ENCODE assay signal across 11 cellular contexts in the genomic region with DNA sequence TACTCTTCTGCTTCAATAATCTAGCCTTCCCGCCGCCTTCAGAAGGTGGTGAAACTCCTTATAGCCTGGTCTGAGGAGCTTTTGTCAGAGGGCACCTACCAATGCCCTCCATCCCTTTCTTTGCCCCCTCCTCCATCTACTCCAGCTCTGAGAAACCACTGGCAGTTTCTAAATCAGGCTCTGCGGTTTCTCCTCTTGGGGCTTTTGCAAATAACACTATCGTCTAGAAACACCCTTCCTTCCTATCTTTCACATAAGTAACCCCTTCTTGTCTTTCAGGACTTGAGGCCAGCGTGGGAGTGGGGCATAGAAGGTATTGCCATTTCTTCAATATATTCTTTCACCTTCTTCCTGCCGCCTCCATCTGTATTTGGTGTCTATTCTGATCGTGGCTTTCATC. TPM values are rescaled to one million over a fixed set of nuclear protein-coding genes. Genes with fewer than 3 reads are reported as not detected.
DNase-seq lines count a peak whose midpoint lies in the region; ATAC-seq and TF ChIP-seq lines count a peak whose summit lies in the region.
"Had no signal": no experiment of that assay in that cellular context is flagged by ENCODE, and none has a peak within 500 bp of the region (broad histone marks: within the 10 kb centered on the region; RNA-seq: fewer than 3 reads in every experiment).

No MANE protein-coding gene starts in this region.

- H3K4me1 ChIP-seq in mammary epithelial cell (ENCODE audit: insufficient read depth, low read length) = no peaks in the 10 kb centered on the region
- H3K4me1 ChIP-seq in effector memory CD4-positive, alpha-beta T cell (ENCODE audit: control insufficient read depth, insufficient read depth, low read length, poor library complexity, severe bottlenecking) = peaks cover 4% of the 10 kb centered on the region
- H3K4me1 ChIP-seq: Peyer's patch had no signal

- dilution Hi-C loops in mammary epithelial cell (cut with HindIII; ENCODE audit: low sequenced_read_pairs) = no loop called here

- H3K4me2 ChIP-seq in mammary epithelial cell (ENCODE audit: insufficient read depth, low read depth, low read length) = no peak overlapping the region

- H3K27ac ChIP-seq in mammary epithelial cell (ENCODE audit: insufficient read depth, low read depth, low read length) = no peak overlapping the region
- peak overlapping the region; percentile 86 for H3K27ac ChIP-seq in effector memory CD4-positive, alpha-beta T cell (ENCODE audit: insufficient read depth, low read length, poor library complexity, severe bottlenecking)

- intact Hi-C loops in mammary epithelial cell (cut with micrococcal nuclease) = no loop called here
- intact Hi-C loops in MCF 10A (cut with micrococcal nuclease) = no loop called here

- H3K4me3 ChIP-seq in mammary epithelial cell (replicated peaks in 1 of 3; ENCODE audit: insufficient read depth in 1 of 3, low read depth in 2 of 3, low read length in 3 of 3) = no peak overlapping the region
- peak overlapping the region; percentile 46 for H3K4me3 ChIP-seq in effector memory CD4-positive, alpha-beta T cell (ENCODE audit: insufficient read depth, low read depth, low read length, poor library complexity, severe bottlenecking)

- ATAC-seq in HG03025 (IDR thresholded peaks at IDR 0.05; ENCODE audit: low FRiP score, unreplicated experiment) = no peak

- H3K27me3 ChIP-seq in mammary epithelial cell (ENCODE audit: insufficient read depth, low read length) = peaks cover 3% of the 10 kb centered on the region
- no peaks in the 10 kb centered on the region for H3K27me3 ChIP-seq in effector memory CD4-positive, alpha-beta T cell (replicated peaks; ENCODE audit: control insufficient read depth, insufficient read depth, low read length, poor library complexity, severe bottlenecking)
- H3K27me3 ChIP-seq: Peyer's patch had no signal

- no peak overlapping the region for H3K4me3 Mint-ChIP-seq in MCF 10A (ENCODE audit: unreplicated experiment)
- H3K4me3 Mint-ChIP-seq in type B pancreatic cell = peak overlapping the region; percentile 82

- H3K9me3 Mint-ChIP-seq in MCF 10A (ENCODE audit: unreplicated experiment) (no peaks in the 10 kb centered on the region), type B pancreatic cell (no peaks in the 10 kb centered on the region)

- no peak overlapping the region for H3K9ac ChIP-seq in mammary epithelial cell (ENCODE audit: insufficient read depth, low read length)

- no peaks in the 10 kb centered on the region for H3K36me3 ChIP-seq in mammary epithelial cell (ENCODE audit: insufficient read depth, low read length)
- no peaks in the 10 kb centered on the region for H3K36me3 ChIP-seq in effector memory CD4-positive, alpha-beta T cell (ENCODE audit: control insufficient read depth, insufficient read depth, low read length)
- H3K36me3 ChIP-seq: Peyer's patch had no signal

- H3K4me1 Mint-ChIP-seq in MCF 10A (ENCODE audit: insufficient read depth, unreplicated experiment) = no peaks in the 10 kb centered on the region
- peaks cover 7% of the 10 kb centered on the region for H3K4me1 Mint-ChIP-seq in type B pancreatic cell (ENCODE audit: unreplicated experiment)

- BruUV-seq in mammary epithelial cell (replicated peaks; lab: Mats Ljungman, UMichigan) (no TSS peak), MCF 10A (replicated peaks; lab: Mats Ljungman, UMichigan) (no TSS peak)

- POLR2A ChIA-PET in MCF 10A (lab: Yijun Ruan, JAX) = no interaction called here

- peaks cover 52% of the 10 kb centered on the region for H3K27me3 Mint-ChIP-seq in MCF 10A (ENCODE audit: insufficient read depth, unreplicated experiment)
- H3K27me3 Mint-ChIP-seq in type B pancreatic cell = no peaks in the 10 kb centered on the region

- H3K27ac Mint-ChIP-seq in MCF 10A (ENCODE audit: low read depth, unreplicated experiment) = no peak overlapping the region
- no peak overlapping the region for H3K27ac Mint-ChIP-seq in type B pancreatic cell

- no peaks in the 10 kb centered on the region for H3K9me3 ChIP-seq in mammary epithelial cell (replicated peaks; ENCODE audit: insufficient read depth, low read length)
- H3K9me3 ChIP-seq in effector memory CD4-positive, alpha-beta T cell (ENCODE audit: control insufficient read depth, low read length) = no peaks in the 10 kb centered on the region
- H3K9me3 ChIP-seq: Peyer's patch had no signal

- 64% methylated on average over 5 of the region's 7 CpGs for WGBS in mammary epithelial cell (ENCODE audit: low coverage, missing lambda C conversion rate)

- CTCF ChIA-PET in mammary epithelial cell (lab: Charles Lee; ENCODE audit: low non-redundant PET) (no interaction called here), MCF 10A (lab: Yijun Ruan, JAX) (no interaction called here)

- no peaks in the 10 kb centered on the region for H4K20me1 ChIP-seq in mammary epithelial cell (ENCODE audit: insufficient read depth, low read length)

- no peak for TF ChIP-seq CTCF in mammary epithelial cell (conservative IDR thresholded peaks at IDR 0.05 in 1 of 2, IDR thresholded peaks at IDR 0.05 in 1 of 2; ENCODE audit: extremely low read depth in 1 of 2, insufficient read depth in 1 of 2, low read depth in 1 of 2, low read length in 2 of 2)
- TF ChIP-seq CTCF in MCF 10A (IDR thresholded peaks at IDR 0.05; ENCODE audit: unreplicated experiment) = no peak
- TF ChIP-seq CTCF in type B pancreatic cell (conservative IDR thresholded peaks at IDR 0.05) = no peak

- H2AFZ ChIP-seq in mammary epithelial cell (ENCODE audit: low read depth, low read length) = peak overlapping the region; percentile 85

- no peaks in the 10 kb centered on the region for H3K79me2 ChIP-seq in mammary epithelial cell (ENCODE audit: insufficient read depth, low read length)

- no peaks in the 10 kb centered on the region for H3K36me3 Mint-ChIP-seq in MCF 10A (ENCODE audit: insufficient read depth, unreplicated experiment)
- no peaks in the 10 kb centered on the region for H3K36me3 Mint-ChIP-seq in type B pancreatic cell

- in situ Hi-C loops in mammary epithelial cell (cut with MboI; ENCODE audit: low sequenced_read_pairs in 2 of 2) = no loop called here

- DNase-seq in mammary epithelial cell (no peak), MCF 10A (ENCODE audit: unreplicated experiment) (no peak), SIG-M5 treated with dmso at 0.1 percent for 504 hours (lab: John Stamatoyannopoulos, UW; ENCODE audit: unreplicated experiment) (peak; percentile 81), type B pancreatic cell (ENCODE audit: extremely low spot score, unreplicated experiment) (no peak), AG08396 (ENCODE audit: low spot score) (no peak), NCI-H128 (lab: John Stamatoyannopoulos, UW; ENCODE audit: unreplicated experiment) (no peak)
- DNase-seq in effector memory CD4-positive, alpha-beta T cell = peak in 2 of 3 donors; percentile 3 to 5

RNA-seq across cellular contexts. Expression of a gene that starts 1.2 kb away (rescaled TPM):
- 1 to 10 TPM in 1 of 2 donors, not detected in 1; 2.2 TPM for total RNA-seq in mammary epithelial cell
- polyA plus RNA-seq in mammary epithelial cell = 0.18 TPM
- not detected for polyA minus RNA-seq in mammary epithelial cell
- total RNA-seq in MCF 10A (2022) = not detected in 2 replicates
- total RNA-seq in type B pancreatic cell (ENCODE audit: low replicate concordance) = 0.21 and 2.1 TPM in 2 replicates
- total RNA-seq: endothelial cell of umbilical vein had no signal
- polyA plus RNA-seq: BJ, endothelial cell of umbilical vein had no signal

Comparison
In these comparisons a context has a peak if more than half of its experiments do, and no peak if none do; other contexts are left out.
1. DNase-seq: peak in SIG-M5 treated with dmso at 0.1 percent for 504 hours (single experiment) and effector memory CD4-positive, alpha-beta T cell (2 of 3); none in mammary epithelial cell (single experiment), MCF 10A (single experiment), type B pancreatic cell (single experiment), AG08396 (single experiment) and NCI-H128 (single experiment).